18 cellular contexts compared by ENCODE assay signal in the genomic region with DNA sequence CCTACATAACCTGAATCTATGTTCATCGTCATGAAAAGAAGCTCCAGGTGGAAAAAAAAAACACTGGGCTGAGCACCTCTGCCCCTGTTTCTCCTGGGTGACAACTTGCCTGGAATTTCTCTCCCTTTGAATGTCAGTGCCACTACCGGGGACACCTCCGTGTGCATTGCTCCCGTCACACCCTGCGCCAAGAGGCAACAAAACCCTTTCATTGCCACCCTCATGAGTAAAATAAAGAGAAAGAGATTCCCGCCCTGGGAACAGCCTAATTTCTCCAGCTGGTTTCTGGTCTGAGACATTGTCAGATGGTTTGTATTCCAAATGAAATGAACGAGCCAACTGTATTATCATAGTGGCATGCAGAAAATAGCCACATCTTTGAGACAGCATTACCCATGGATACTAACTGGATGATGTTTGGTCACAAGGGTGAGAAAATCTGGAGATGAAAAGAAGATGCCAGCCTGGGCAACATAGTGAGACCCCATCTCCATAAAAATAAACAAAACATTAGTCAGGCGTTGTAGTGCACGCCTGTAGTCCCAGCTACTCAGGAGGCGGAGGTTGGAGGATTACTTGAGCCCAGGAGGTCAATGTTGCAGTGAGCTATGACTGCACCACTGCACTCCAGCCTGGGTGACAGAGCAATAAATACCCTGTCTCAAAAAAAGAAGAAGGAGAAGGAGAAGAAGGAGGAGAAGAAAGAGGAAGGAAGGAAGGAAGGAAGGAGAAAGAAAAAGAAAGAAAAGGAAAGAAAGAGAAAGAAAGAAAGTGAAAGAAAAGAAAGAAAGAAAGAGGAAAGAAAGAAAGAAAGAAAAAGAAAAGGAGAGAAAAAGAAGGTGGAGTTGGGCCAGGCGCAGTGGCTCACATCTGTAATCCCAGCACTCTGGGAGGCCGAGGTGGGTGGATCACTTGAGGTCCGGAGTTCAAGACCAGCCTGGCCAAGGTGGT. TPM values are rescaled to one million over a fixed set of nuclear protein-coding genes. Genes with fewer than 3 reads are reported as not detected.
DNase-seq lines count a peak whose midpoint lies in the region; ATAC-seq, FAIRE-seq and TF ChIP-seq lines count a peak whose summit lies in the region.
"Had no signal": no experiment of that assay in that cellular context is flagged by ENCODE, and none has a peak within 500 bp of the region (broad histone marks: within the 10 kb centered on the region; RNA-seq: fewer than 3 reads in every experiment).

No MANE protein-coding gene starts in this region.

- no peak for ATAC-seq in K562
- no peak for ATAC-seq in heart right ventricle
- ATAC-seq: HCT116 had no signal

- TF ChIP-seq EP300 in K562 (IDR thresholded peaks at IDR 0.05; ENCODE audit: low read length): no peak

- POLR2A ChIA-PET in activated CD4-positive, alpha-beta T cell treated with anti-CD3 and anti-CD28 coated beads, Interleukin-2, amount 10 ng/mL, durations not matched to agents 7 days and 5 days (lab: Charles Lee): no interaction called here
- POLR2A ChIA-PET in K562 (lab: Yijun Ruan, JAX): interaction anchor here (0.6 to 1.1 kb wide), 3 partner anchors 11 to 61 kb away, joined by 3 read pairs; no protein-coding TSS in a partner anchor

- in situ Hi-C loops in K562 (cut with MboI): no loop called here

- FAIRE-seq in K562 (lab: Jason Lieb, UNC) (peak; percentile 59), urothelium cell line (lab: Jason Lieb, UNC) (peak; percentile 35)
- FAIRE-seq: GM12892, H54 had no signal

- H3K4me3 ChIP-seq in K562: no peak overlapping the region
- H3K4me3 ChIP-seq in heart right ventricle: no peak overlapping the region
- H3K4me3 ChIP-seq: GM23248 had no signal

- no peaks in the 10 kb centered on the region for H4K20me1 ChIP-seq in K562 (replicated peaks; ENCODE audit: control insufficient read depth, insufficient read depth, low read length)

- H3K27me3 Mint-ChIP-seq in activated CD4-positive, alpha-beta T cell treated with anti-CD3 and anti-CD28 coated beads, Interleukin-2, amount 10 ng/mL, durations not matched to agents 7 days and 5 days: peaks cover 15% of the 10 kb centered on the region
- peaks cover 30% of the 10 kb centered on the region for H3K27me3 Mint-ChIP-seq in nephron progenitor cell (ENCODE audit: low read depth, poor library complexity)
- H3K27me3 Mint-ChIP-seq: IgD-negative memory B cell had no signal

- H3K27ac ChIP-seq in K562 (ENCODE audit: extremely low read depth, low read depth, low read length) (no peak overlapping the region), heart right ventricle (no peak overlapping the region)
- H3K27ac ChIP-seq: 22Rv1, GM23248 had no signal

- H3K27me3 ChIP-seq in K562 (ENCODE audit: control insufficient read depth in 2 of 2, insufficient read depth in 2 of 2, low read length in 2 of 2) (peaks cover 17 to 46% of the 10 kb centered on the region in 2 experiments), heart right ventricle (no peaks in the 10 kb centered on the region)

- H3K4me1 Mint-ChIP-seq in activated CD4-positive, alpha-beta T cell treated with anti-CD3 and anti-CD28 coated beads, Interleukin-2, amount 10 ng/mL, durations not matched to agents 7 days and 5 days: peaks cover 9% of the 10 kb centered on the region
- H3K4me1 Mint-ChIP-seq in nephron progenitor cell: peaks cover 5% of the 10 kb centered on the region

- no peak overlapping the region for H2AFZ ChIP-seq in K562 (ENCODE audit: low read depth, low read length)
- H2AFZ ChIP-seq: GM23248 had no signal

- peak overlapping the region; percentile 28 for H3K27ac Mint-ChIP-seq in activated CD4-positive, alpha-beta T cell treated with anti-CD3 and anti-CD28 coated beads, Interleukin-2, amount 10 ng/mL, durations not matched to agents 7 days and 5 days
- peak overlapping the region; percentile 1 for H3K27ac Mint-ChIP-seq in nephron progenitor cell
- H3K27ac Mint-ChIP-seq: IgD-negative memory B cell had no signal

- TF ChIP-seq RAD21 in K562 (CRISPR knock-in tag; conservative IDR thresholded peaks at IDR 0.05 in 1 of 2, IDR thresholded peaks at IDR 0.05 in 1 of 2): no peak

- no peak for TF ChIP-seq POLR2A in K562 (conservative IDR thresholded peaks at IDR 0.05)

- H3K9me3 ChIP-seq in K562 (replicated peaks; ENCODE audit: control insufficient read depth, insufficient read depth, low read depth, low read length) (no peaks in the 10 kb centered on the region), heart right ventricle (no peaks in the 10 kb centered on the region)
- H3K9me3 ChIP-seq: Caco-2 had no signal

- TF ChIP-seq CTCF in K562 (IDR thresholded peaks at IDR 0.05 in 2 of 3, conservative IDR thresholded peaks at IDR 0.05 in 1 of 3; ENCODE audit: insufficient read depth in 2 of 3, low read depth in 1 of 3, low read length in 3 of 3) (no peak), nephron progenitor cell (IDR thresholded peaks at IDR 0.05) (no peak), heart right ventricle (IDR thresholded peaks at IDR 0.05) (no peak)

- BruUV-seq in K562 (replicated peaks; lab: Mats Ljungman, UMichigan): no TSS peak

- no peaks in the 10 kb centered on the region for H3K9me3 Mint-ChIP-seq in activated CD4-positive, alpha-beta T cell treated with anti-CD3 and anti-CD28 coated beads, Interleukin-2, amount 10 ng/mL, durations not matched to agents 7 days and 5 days
- peaks cover 5% of the 10 kb centered on the region for H3K9me3 Mint-ChIP-seq in nephron progenitor cell
- H3K9me3 Mint-ChIP-seq: CD8-positive, alpha-beta memory T cell had no signal

- H3K4me3 Mint-ChIP-seq in activated CD4-positive, alpha-beta T cell treated with anti-CD3 and anti-CD28 coated beads, Interleukin-2, amount 10 ng/mL, durations not matched to agents 7 days and 5 days: no peak overlapping the region
- H3K4me3 Mint-ChIP-seq in nephron progenitor cell: no peak overlapping the region
- H3K4me3 Mint-ChIP-seq: CD8-positive, alpha-beta memory T cell; IgD-negative memory B cell had no signal

- H3K4me1 ChIP-seq in K562 (replicated peaks in 1 of 2; ENCODE audit: control insufficient read depth in 2 of 2, insufficient read depth in 2 of 2, low read length in 2 of 2) (no peaks in the 10 kb centered on the region; a peak in 1 of 5 replicates), heart right ventricle (no peaks in the 10 kb centered on the region)

- H3K4me2 ChIP-seq in K562 (ENCODE audit: insufficient read depth, low read length): no peak overlapping the region

- WGBS in K562 (ENCODE audit: insufficient coverage, low coverage, missing lambda C conversion rate): 3% methylated on average over 13 of the region's 13 CpGs
- 82% methylated on average over 13 of the region's 13 CpGs for WGBS in heart right ventricle, 2 donors

- intact Hi-C loops in K562 (cut with micrococcal nuclease): no loop called here
- intact Hi-C loops in heart right ventricle (cut with DNase I): no loop called here

- H3K79me2 ChIP-seq in K562 (ENCODE audit: control insufficient read depth, insufficient read depth, low read length): no peaks in the 10 kb centered on the region

- DNase-seq in activated CD4-positive, alpha-beta T cell treated with anti-CD3 and anti-CD28 coated beads, Interleukin-2, amount 10 ng/mL, durations not matched to agents 7 days and 5 days: no peak
- no peak for DNase-seq in activated CD4-positive, alpha-beta T cell treated with anti-CD3 and anti-CD28 coated beads for 1 hour
- DNase-seq in K562 (ENCODE audit: extremely low read depth in 1 of 4, low spot score in 3 of 4): no peak
- DNase-seq in nephron progenitor cell: no peak
- DNase-seq in urothelium cell line (ENCODE audit: low spot score): no peak
- DNase-seq in GM19240 (ENCODE audit: insufficient read length, low spot score): no peak
- DNase-seq in activated CD4-positive, CD25-positive, alpha-beta regulatory T cell treated with anti-CD3 and anti-CD28 coated beads, Interleukin-2, amount 50 U/mL, for 72 hours: no peak
- no peak for DNase-seq in heart right ventricle
- DNase-seq: Caco-2; CD8-positive, alpha-beta memory T cell; DND-41; GDM1; GM23248 had no signal

- no peaks in the 10 kb centered on the region for H3K9me1 ChIP-seq in K562 (ENCODE audit: control insufficient read depth, insufficient read depth, low read length)

- H3K36me3 ChIP-seq in K562 (ENCODE audit: control insufficient read depth, insufficient read depth, low read length) (no peaks in the 10 kb centered on the region), heart right ventricle (no peaks in the 10 kb centered on the region)

- CTCF ChIA-PET in activated CD4-positive, alpha-beta T cell treated with anti-CD3 and anti-CD28 coated beads, Interleukin-2, amount 10 ng/mL, durations not matched to agents 7 days and 5 days (lab: Charles Lee): interaction anchor here (0.7 to 2.4 kb wide), 2 partner anchors 11 to 21 kb away, joined by 3 to 13 read pairs; no protein-coding TSS in a partner anchor
- CTCF ChIA-PET in K562 (lab: Yijun Ruan, JAX; ENCODE audit: low intra/inter-chr PET ratio): no interaction called here

- no peak overlapping the region for H3K9ac ChIP-seq in K562 (ENCODE audit: insufficient read depth in 1 of 2, low read depth in 2 of 2, low read length in 2 of 2)
- H3K9ac ChIP-seq: GM23248 had no signal

- no peaks in the 10 kb centered on the region for H3K36me3 Mint-ChIP-seq in activated CD4-positive, alpha-beta T cell treated with anti-CD3 and anti-CD28 coated beads, Interleukin-2, amount 10 ng/mL, durations not matched to agents 7 days and 5 days (ENCODE audit: low read depth)
- no peaks in the 10 kb centered on the region for H3K36me3 Mint-ChIP-seq in nephron progenitor cell (ENCODE audit: low read depth)
- H3K36me3 Mint-ChIP-seq: CD8-positive, alpha-beta memory T cell; IgD-negative memory B cell had no signal

RNA-seq across cellular contexts. Expression of gene ADCY9, which starts 42.2 kb away (rescaled TPM):
- total RNA-seq in activated CD4-positive, alpha-beta T cell treated with anti-CD3 and anti-CD28 coated beads, Interleukin-2, amount 10 ng/mL, durations not matched to agents 7 days and 5 days: 10 to 100 TPM; 10.4 to 12.4 TPM
- total RNA-seq in K562 (2011; cell fraction: chromatin; rRNA removed; ENCODE audit: low replicate concordance): 2.0 and 2.3 TPM in 2 replicates
- total RNA-seq in K562 (2011; cell fraction: nucleolus; rRNA removed): 1.4 and 1.5 TPM in 2 replicates
- total RNA-seq in K562 (2011; cell fraction: nucleoplasm; rRNA removed): 1.1 and 1.2 TPM in 2 replicates
- 0.05 and 0.61 TPM in 2 replicates for total RNA-seq in K562 (2014; rRNA removed)
- 0.18 and 0.19 TPM in 2 replicates for total RNA-seq in K562 (2014; rRNA removed; fragmentation: Illumina TruSeq; extraction: Trizol)
- 0.29 and 0.41 TPM in 2 replicates for total RNA-seq in K562 (2015; rRNA removed; fragmentation: Illumina TruSeq; extraction: Trizol)
- 0.27 and 0.31 TPM in 2 replicates for total RNA-seq in K562 (2021)
- polyA plus RNA-seq in K562 (2011; rRNA removed): 0.17 and 0.49 TPM in 2 replicates
- polyA plus RNA-seq in K562 (2011; cell fraction: cytosol; rRNA removed): 0.54 and 0.68 TPM in 2 replicates
- polyA plus RNA-seq in K562 (2011; cell fraction: nucleus; rRNA removed): 1.1 and 1.6 TPM in 2 replicates
- polyA plus RNA-seq in K562 (2012): 0.27 and 0.40 TPM in 2 replicates
- 0.15 and 0.24 TPM in 2 replicates for polyA plus RNA-seq in K562 (2014; fragmentation: Illumina TruSeq; extraction: Trizol)
- polyA plus RNA-seq in K562 (2014; fragmentation: Nextera tagmentation; extraction: Ambion mirVana): under 1 TPM; 0.03 to 0.13 TPM
- 0.09 TPM in 2 replicates for polyA plus RNA-seq in K562 (2014; rRNA removed)
- polyA minus RNA-seq in K562 (2011; rRNA and poly(A)+ RNA removed): 1.1 and 1.2 TPM in 2 replicates
- polyA minus RNA-seq in K562 (2011; cell fraction: cytosol; rRNA and poly(A)+ RNA removed): 1.2 and 1.5 TPM in 2 replicates
- polyA minus RNA-seq in K562 (2011; cell fraction: nucleus; rRNA and poly(A)+ RNA removed): 1.2 and 1.9 TPM in 2 replicates
- 10 to 100 TPM; 37.3 to 57.6 (median 43.4) TPM for total RNA-seq in heart right ventricle
- 10 to 100 TPM; 11.5 to 12.4 TPM for polyA plus RNA-seq in heart right ventricle
